In the genomic region with DNA sequence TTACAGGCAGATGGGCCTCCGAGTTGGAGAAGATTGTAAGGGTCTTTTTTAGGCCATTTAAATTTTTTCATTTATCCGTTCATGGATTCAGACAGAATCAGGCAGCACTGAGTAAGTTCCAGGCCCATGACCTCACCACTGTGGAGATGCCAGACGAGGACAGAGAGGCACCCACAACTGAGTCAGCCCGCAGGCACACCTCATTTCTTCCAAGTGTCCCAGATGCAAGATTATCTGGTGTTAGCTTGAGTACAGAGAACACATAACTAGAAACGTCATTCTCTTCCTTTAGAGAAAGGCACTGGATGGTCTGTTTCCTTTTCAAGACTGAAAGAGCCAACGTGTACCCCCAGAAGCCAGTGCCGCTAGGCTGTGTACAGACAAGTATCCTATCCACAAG, we compare ENCODE assay signal across 11 cellular contexts. TPM values are rescaled to one million over a fixed set of nuclear protein-coding genes. Genes with fewer than 3 reads are reported as not detected.
DNase-seq lines count a peak whose midpoint lies in the region; ATAC-seq and TF ChIP-seq lines count a peak whose summit lies in the region.
"Had no signal": no experiment of that assay in that cellular context is flagged by ENCODE, and none has a peak within 500 bp of the region (broad histone marks: within the 10 kb centered on the region; RNA-seq: fewer than 3 reads in every experiment).

No MANE protein-coding gene starts in this region.

- no peaks in the 10 kb centered on the region for H3K9me2 ChIP-seq in hepatocyte (replicated peaks; ENCODE audit: insufficient read depth)

- H3K27me3 Mint-ChIP-seq in activated CD4-positive, alpha-beta T cell treated with anti-CD3 and anti-CD28 coated beads for 36 hours = no peaks in the 10 kb centered on the region
- H3K27me3 Mint-ChIP-seq: activated B cell treated with CpG ODN at 0.5 μM for 24 hours had no signal

- POLR2A ChIA-PET in activated CD4-positive, alpha-beta T cell treated with anti-CD3 and anti-CD28 coated beads for 36 hours (lab: Charles Lee) = interaction anchor here (0.7 kb wide), 1 partner anchor 30 kb away, joined by 4 read pairs; no protein-coding TSS in a partner anchor

- H3K79me2 ChIP-seq in hepatocyte = peaks cover 16% of the 10 kb centered on the region

- no peak overlapping the region for H2AFZ ChIP-seq in hepatocyte

- WGBS in hepatocyte (ENCODE audit: low lambda C conversion rate, missing lambda C conversion rate) = 79% methylated on average over 7 of the region's 7 CpGs
- WGBS in suprapubic skin = 73% methylated on average over 7 of the region's 7 CpGs

- no peak overlapping the region for H3K4me2 ChIP-seq in hepatocyte

- peaks cover 6% of the 10 kb centered on the region for H3K9me3 Mint-ChIP-seq in activated CD4-positive, alpha-beta T cell treated with anti-CD3 and anti-CD28 coated beads for 36 hours (ENCODE audit: low read depth)
- H3K9me3 Mint-ChIP-seq: activated B cell treated with CpG ODN at 0.5 μM for 24 hours had no signal

- H3K27ac ChIP-seq in hepatocyte (peak overlapping the region; percentile 89), suprapubic skin (peak overlapping the region; percentile 5)
- H3K27ac ChIP-seq: 22Rv1 had no signal

- CTCF ChIA-PET in activated CD4-positive, alpha-beta T cell treated with anti-CD3 and anti-CD28 coated beads for 36 hours (lab: Charles Lee) = interaction anchor here (0.8 to 11.6 kb wide), 5 partner anchors 10 to 435 kb away, joined by 3 to 121 read pairs (median 4); a partner anchor contains a TSS

- intact Hi-C loops in activated CD4-positive, alpha-beta T cell treated with anti-CD3 and anti-CD28 coated beads for 36 hours (cut with DNase I, micrococcal nuclease) = loop anchor here (5.0 to 10.0 kb wide), 6 partner anchors 444 to 834 kb away; a partner anchor contains a TSS

- H3K4me3 Mint-ChIP-seq in activated CD4-positive, alpha-beta T cell treated with anti-CD3 and anti-CD28 coated beads for 36 hours = no peak overlapping the region
- H3K4me3 Mint-ChIP-seq: activated B cell treated with CpG ODN at 0.5 μM for 24 hours had no signal

- H3K27me3 ChIP-seq in hepatocyte = no peaks in the 10 kb centered on the region
- no peaks in the 10 kb centered on the region for H3K27me3 ChIP-seq in suprapubic skin

- H3K36me3 Mint-ChIP-seq in activated CD4-positive, alpha-beta T cell treated with anti-CD3 and anti-CD28 coated beads for 36 hours (ENCODE audit: low read depth) = peaks cover 37% of the 10 kb centered on the region

- H3K27ac Mint-ChIP-seq in activated CD4-positive, alpha-beta T cell treated with anti-CD3 and anti-CD28 coated beads for 36 hours = peak overlapping the region; percentile 45
- H3K27ac Mint-ChIP-seq: activated B cell treated with CpG ODN at 0.5 μM for 24 hours had no signal

- peaks cover 2% of the 10 kb centered on the region for H3K36me3 ChIP-seq in hepatocyte (replicated peaks; ENCODE audit: insufficient read depth, low read depth)
- peaks cover 24% of the 10 kb centered on the region for H3K36me3 ChIP-seq in suprapubic skin

- no peaks in the 10 kb centered on the region for H3K9me3 ChIP-seq in hepatocyte (ENCODE audit: low read depth)
- H3K9me3 ChIP-seq in suprapubic skin = no peaks in the 10 kb centered on the region

- no peak for TF ChIP-seq POLR2A in suprapubic skin (IDR thresholded peaks at IDR 0.05)

- DNase-seq in activated CD4-positive, alpha-beta T cell treated with anti-CD3 and anti-CD28 coated beads for 36 hours = peak; percentile 56
- DNase-seq in activated CD4-positive, alpha-beta T cell treated with anti-CD3 and anti-CD28 coated beads for 4 hours = no peak
- peak; percentile 89 for DNase-seq in astrocyte of the hippocampus (ENCODE audit: low read depth, low spot score)
- peak; percentile 65 for DNase-seq in hepatocyte (ENCODE audit: low spot score)
- DNase-seq in suprapubic skin (ENCODE audit: low spot score in 2 of 2) = no peak
- DNase-seq: activated B cell treated with CpG ODN at 0.5 μM for 24 hours, amygdala had no signal

- no peak for ATAC-seq in activated CD4-positive, alpha-beta T cell treated with anti-CD3 and anti-CD28 coated beads for 36 hours
- ATAC-seq in HG02840 (IDR thresholded peaks at IDR 0.05; ENCODE audit: low FRiP score, unreplicated experiment) = no peak
- ATAC-seq in HG02642 (IDR thresholded peaks at IDR 0.05; ENCODE audit: poor library complexity, unreplicated experiment) = no peak
- ATAC-seq in GM21576 (IDR thresholded peaks at IDR 0.05; ENCODE audit: unreplicated experiment) = no peak

- H3K4me1 ChIP-seq in hepatocyte (ENCODE audit: insufficient read depth) (peaks cover 11% of the 10 kb centered on the region), suprapubic skin (peaks cover 24% of the 10 kb centered on the region)

- H3K4me3 ChIP-seq in hepatocyte (no peak overlapping the region), suprapubic skin (no peak overlapping the region)

- TF ChIP-seq EP300 in suprapubic skin (IDR thresholded peaks at IDR 0.05) = no peak

- TF ChIP-seq CTCF in hepatocyte (IDR thresholded peaks at IDR 0.05; ENCODE audit: poor library complexity) = no peak
- TF ChIP-seq CTCF in suprapubic skin (IDR thresholded peaks at IDR 0.05) = no peak

- peaks cover 83% of the 10 kb centered on the region for H3K4me1 Mint-ChIP-seq in activated CD4-positive, alpha-beta T cell treated with anti-CD3 and anti-CD28 coated beads for 36 hours

- H4K20me1 ChIP-seq in hepatocyte (ENCODE audit: insufficient read depth, poor library complexity, severe bottlenecking) = no peaks in the 10 kb centered on the region

RNA-seq across cellular contexts. Expression of a gene that starts 16.9 kb away (rescaled TPM):
- 10 to 100 TPM; 23.5 to 25.4 TPM for total RNA-seq in activated CD4-positive, alpha-beta T cell treated with anti-CD3 and anti-CD28 coated beads for 36 hours
- 19.7 and 22.6 TPM in 2 replicates for total RNA-seq in hepatocyte
- polyA plus RNA-seq in hepatocyte = 22.3 and 29.0 TPM in 2 replicates
- total RNA-seq in suprapubic skin = 10 to 100 TPM; 37.2 to 62.3 (median 39.0) TPM

RNA-seq across cellular contexts. Expression of a gene that starts 19.0 kb away (rescaled TPM):
- 10 to 100 TPM; 33.8 to 34.9 TPM for total RNA-seq in activated CD4-positive, alpha-beta T cell treated with anti-CD3 and anti-CD28 coated beads for 36 hours
- 51.6 and 53.7 TPM in 2 replicates for total RNA-seq in hepatocyte
- polyA plus RNA-seq in hepatocyte = 68.9 and 82.4 TPM in 2 replicates
- 10 to 100 TPM; 35.9 to 72.7 (median 58.3) TPM for total RNA-seq in suprapubic skin

Comparison
In these comparisons a context has a peak if more than half of its experiments do, and no peak if none do; other contexts are left out.
1. DNase-seq: peak in activated CD4-positive, alpha-beta T cell treated with anti-CD3 and anti-CD28 coated beads for 36 hours (single experiment), astrocyte of the hippocampus (single experiment) and hepatocyte (single experiment); none in activated CD4-positive, alpha-beta T cell treated with anti-CD3 and anti-CD28 coated beads for 4 hours (0 of 2) and suprapubic skin (0 of 2).